Comparison of ENCODE assay signal across 15 cellular contexts in genomic region chr17:37521821-37522220, GRCh38.
"Had no signal": no experiment of that assay in that cellular context is flagged by ENCODE, and none has a peak within 500 bp of the region (broad histone marks: within the 10 kb centered on the region; RNA-seq: fewer than 3 reads in every experiment).

No MANE protein-coding gene starts in this region.

- H3K9me3 ChIP-seq: suprapubic skin had no signal

- H3K27me3 Mint-ChIP-seq: activated B cell treated with CpG ODN at 0.5 μM for 24 hours, type B pancreatic cell had no signal

- H3K27ac ChIP-seq: brain microvascular endothelial cell, suprapubic skin had no signal

- H3K9me3 Mint-ChIP-seq: activated B cell treated with CpG ODN at 0.5 μM for 24 hours; activated naive CD4-positive, alpha-beta T cell treated with anti-CD3 and anti-CD28 coated beads for 36 hours; activated T-cell treated with anti-CD3 and anti-CD28 coated beads, Interleukin-2, amount 50 U/mL, for 72 hours; endodermal cell; immature natural killer cell; nephron; type B pancreatic cell had no signal

- H3K4me1 Mint-ChIP-seq: activated B cell treated with CpG ODN at 0.5 μM for 24 hours had no signal

- H3K4me1 ChIP-seq: suprapubic skin had no signal

- H3K27ac Mint-ChIP-seq: activated B cell treated with CpG ODN at 0.5 μM for 24 hours; activated naive CD4-positive, alpha-beta T cell treated with anti-CD3 and anti-CD28 coated beads for 36 hours; activated T-cell treated with anti-CD3 and anti-CD28 coated beads, Interleukin-2, amount 50 U/mL, for 72 hours; endodermal cell; nephron; type B pancreatic cell had no signal

- ATAC-seq: activated T-cell treated with anti-CD3 and anti-CD28 coated beads, Interleukin-2, amount 50 U/mL, for 72 hours; SK-N-SH treated with all-trans-retinoic acid at 6 μM for 48 hours; stimulated activated naive CD8-positive, alpha-beta T cell treated with anti-CD3 and anti-CD28 coated beads, Interleukin-15, Interleukin-2, amounts not matched to agents 100 U/mL and 50 U/mL, for 24 hours had no signal

- DNase-seq: activated B cell treated with CpG ODN at 0.5 μM for 24 hours; activated CD4-positive, alpha-beta T cell treated with anti-CD3 and anti-CD28 coated beads, Interleukin-2, amount 50 U/mL, for 1 hour; activated naive CD4-positive, alpha-beta T cell treated with anti-CD3 and anti-CD28 coated beads for 36 hours; activated T-cell treated with anti-CD3 and anti-CD28 coated beads, Interleukin-2, amount 50 U/mL, for 72 hours; amniotic stem cell; brain microvascular endothelial cell; erythroblast; immature natural killer cell; stimulated activated CD4-positive, alpha-beta T cell treated with anti-CD3 and anti-CD28 coated beads, Interleukin-2, amount 100 ng/mL, for 48 hours; stimulated activated naive CD8-positive, alpha-beta T cell treated with anti-CD3 and anti-CD28 coated beads, Interleukin-15, Interleukin-2, amounts not matched to agents 100 U/mL and 50 U/mL, for 24 hours had no signal

- H3K4me3 ChIP-seq: suprapubic skin had no signal

- H3K27me3 ChIP-seq: brain microvascular endothelial cell, suprapubic skin had no signal

- H3K4me3 Mint-ChIP-seq: activated B cell treated with CpG ODN at 0.5 μM for 24 hours; activated naive CD4-positive, alpha-beta T cell treated with anti-CD3 and anti-CD28 coated beads for 36 hours; activated T-cell treated with anti-CD3 and anti-CD28 coated beads, Interleukin-2, amount 50 U/mL, for 72 hours; endodermal cell; immature natural killer cell; nephron; type B pancreatic cell had no signal
